In the genomic region with DNA sequence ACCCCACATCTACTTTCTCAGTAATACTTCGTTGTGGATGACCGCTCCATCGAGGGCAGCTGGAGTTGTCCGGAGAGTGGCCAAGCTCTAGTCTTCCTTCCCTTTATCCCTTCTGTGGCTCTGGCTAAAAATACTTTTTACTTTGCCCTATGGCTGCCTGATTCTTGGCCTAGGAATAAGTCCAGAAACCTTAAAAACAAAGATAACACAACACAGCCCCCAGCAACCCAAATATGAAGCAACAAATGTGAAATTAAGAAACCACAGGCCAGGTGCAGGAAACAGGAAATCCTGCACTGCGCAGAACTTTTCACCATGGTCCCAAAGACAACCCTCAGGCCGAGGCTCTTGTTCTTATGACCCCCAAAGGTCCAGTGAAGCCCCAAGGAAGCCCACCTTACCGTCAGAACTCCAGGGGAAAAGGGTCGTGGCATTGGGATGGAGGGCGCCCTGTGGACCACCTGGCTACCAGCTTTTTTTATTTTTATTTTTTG, we compare ENCODE assay signal across 8 cellular contexts. TPM values are rescaled to one million over a fixed set of nuclear protein-coding genes. Genes with fewer than 3 reads are reported as not detected.
DNase-seq lines count a peak whose midpoint lies in the region; ATAC-seq lines count a peak whose summit lies in the region.

No MANE protein-coding gene starts in this region.

- H4K91ac ChIP-seq in mesenchymal stem cell (ENCODE audit: low read length) = no peak overlapping the region

- H3K4me3 Mint-ChIP-seq in activated CD4-positive, alpha-beta memory T cell treated with anti-CD3 and anti-CD28 coated beads, Interleukin-2, amount 10 ng/mL, durations not matched to agents 7 days and 5 days = peak overlapping the region; percentile 54

- H3K9me3 Mint-ChIP-seq in activated CD4-positive, alpha-beta memory T cell treated with anti-CD3 and anti-CD28 coated beads, Interleukin-2, amount 10 ng/mL, durations not matched to agents 7 days and 5 days = no peaks in the 10 kb centered on the region

- H3K27ac Mint-ChIP-seq in activated CD4-positive, alpha-beta memory T cell treated with anti-CD3 and anti-CD28 coated beads, Interleukin-2, amount 10 ng/mL, durations not matched to agents 7 days and 5 days = peak overlapping the region; percentile 95

- H3K79me1 ChIP-seq in mesenchymal stem cell (replicated peaks; ENCODE audit: low read length, poor library complexity, severe bottlenecking) = peaks cover 15% of the 10 kb centered on the region

- 97% methylated on average over 9 of the region's 9 CpGs for WGBS in mesenchymal stem cell

- H3K36me3 ChIP-seq in mucosa of rectum (ENCODE audit: control insufficient read depth in 2 of 2, insufficient read depth in 2 of 2, low read length in 2 of 2) (peaks cover 18 to 20% of the 10 kb centered on the region in 2 donors), mesenchymal stem cell (ENCODE audit: control insufficient read depth in 1 of 2, insufficient read depth in 2 of 2, low read depth in 1 of 2, low read length in 2 of 2) (peaks cover 65% of the 10 kb centered on the region in 2 experiments)

- no peak overlapping the region for H2BK5ac ChIP-seq in mesenchymal stem cell (ENCODE audit: low read depth, low read length, poor library complexity, severe bottlenecking)

- peak overlapping the region; percentile 49 to 90 for H3K27ac ChIP-seq in mucosa of rectum (ENCODE audit: low read depth in 2 of 2, low read length in 2 of 2)
- no peak overlapping the region for H3K27ac ChIP-seq in mesenchymal stem cell (ENCODE audit: low read length, poor library complexity, severe bottlenecking)

- POLR2A ChIA-PET in activated CD4-positive, alpha-beta memory T cell treated with anti-CD3 and anti-CD28 coated beads, Interleukin-2, amount 10 ng/mL, durations not matched to agents 7 days and 5 days (lab: Charles Lee) = interaction anchor here (0.8 to 11.0 kb wide), 9 partner anchors 13 to 84 kb away, joined by 3 to 286 read pairs (median 5); a partner anchor contains a TSS

- no peak overlapping the region for H3K4me2 ChIP-seq in mesenchymal stem cell (ENCODE audit: low read length, poor library complexity, severe bottlenecking)

- H3K4ac ChIP-seq in mesenchymal stem cell (ENCODE audit: low read depth in 1 of 2, low read length in 2 of 2) = no peak overlapping the region

- H3K9ac ChIP-seq in mucosa of rectum (ENCODE audit: low read depth in 1 of 2, low read length in 2 of 2) (peak overlapping the region in 1 of 2 donors; percentile 24), mesenchymal stem cell (ENCODE audit: low read length) (no peak overlapping the region)

- no peak overlapping the region for H2BK15ac ChIP-seq in mesenchymal stem cell (ENCODE audit: low read depth, poor library complexity, severe bottlenecking)

- H3K23ac ChIP-seq in mesenchymal stem cell (ENCODE audit: low read length in 2 of 2) = no peak overlapping the region

- no peaks in the 10 kb centered on the region for H3K27me3 Mint-ChIP-seq in activated CD4-positive, alpha-beta memory T cell treated with anti-CD3 and anti-CD28 coated beads, Interleukin-2, amount 10 ng/mL, durations not matched to agents 7 days and 5 days

- peaks cover 33 to 43% of the 10 kb centered on the region in 2 donors for H3K4me1 ChIP-seq in mucosa of rectum (ENCODE audit: control insufficient read depth in 2 of 2, insufficient read depth in 2 of 2, low read length in 2 of 2)
- H3K4me1 ChIP-seq in mesenchymal stem cell (ENCODE audit: control insufficient read depth, insufficient read depth, low read depth, low read length) = peaks cover 29% of the 10 kb centered on the region

- H2AFZ ChIP-seq in mesenchymal stem cell (ENCODE audit: low read depth, low read length) = no peak overlapping the region

- no peak overlapping the region for H2BK120ac ChIP-seq in mesenchymal stem cell (ENCODE audit: low read depth, low read length)

- H3K27me3 ChIP-seq in mucosa of rectum (ENCODE audit: control insufficient read depth in 2 of 2, insufficient read depth in 2 of 2, low read length in 2 of 2) = no peaks in the 10 kb centered on the region
- H3K27me3 ChIP-seq in mesenchymal stem cell (ENCODE audit: control insufficient read depth in 1 of 2, insufficient read depth in 1 of 2, low read length in 2 of 2) = no peaks in the 10 kb centered on the region

- ATAC-seq in GM18867 (IDR thresholded peaks at IDR 0.05; ENCODE audit: unreplicated experiment) (peak; percentile 35), HG03108 (IDR thresholded peaks at IDR 0.05; ENCODE audit: unreplicated experiment) (peak; percentile 46)

- no peak overlapping the region for H2AK5ac ChIP-seq in mesenchymal stem cell (ENCODE audit: low read length, severe bottlenecking)

- CTCF ChIA-PET in activated CD4-positive, alpha-beta memory T cell treated with anti-CD3 and anti-CD28 coated beads, Interleukin-2, amount 10 ng/mL, durations not matched to agents 7 days and 5 days (lab: Charles Lee) = interaction anchor here (0.7 to 4.0 kb wide), 13 partner anchors 8 to 127 kb away, joined by 3 to 36 read pairs (median 5); a partner anchor contains a TSS

- no peak overlapping the region for H3K18ac ChIP-seq in mesenchymal stem cell (ENCODE audit: low read depth in 1 of 2, low read length in 2 of 2)

- no peak overlapping the region for H4K8ac ChIP-seq in mesenchymal stem cell (ENCODE audit: low read length)

- H3K9me3 ChIP-seq in mucosa of rectum (ENCODE audit: control insufficient read depth in 2 of 2, low read length in 2 of 2) (no peaks in the 10 kb centered on the region), mesenchymal stem cell (ENCODE audit: control insufficient read depth, low read length) (no peaks in the 10 kb centered on the region)

- no peak overlapping the region for H2BK12ac ChIP-seq in mesenchymal stem cell (ENCODE audit: low read length in 2 of 2)

- H3K36me3 Mint-ChIP-seq in activated CD4-positive, alpha-beta memory T cell treated with anti-CD3 and anti-CD28 coated beads, Interleukin-2, amount 10 ng/mL, durations not matched to agents 7 days and 5 days (ENCODE audit: low read depth) = peaks cover 26% of the 10 kb centered on the region

- H3K4me1 Mint-ChIP-seq in activated CD4-positive, alpha-beta memory T cell treated with anti-CD3 and anti-CD28 coated beads, Interleukin-2, amount 10 ng/mL, durations not matched to agents 7 days and 5 days = peaks cover 93% of the 10 kb centered on the region

- no peak overlapping the region for H3K4me3 ChIP-seq in mucosa of rectum (ENCODE audit: low read length in 2 of 2)
- no peak overlapping the region for H3K4me3 ChIP-seq in mesenchymal stem cell (ENCODE audit: insufficient read depth in 1 of 2, low read depth in 1 of 2, low read length in 2 of 2)

- DNase-seq in activated CD4-positive, alpha-beta memory T cell treated with anti-CD3 and anti-CD28 coated beads, Interleukin-2, amount 10 ng/mL, durations not matched to agents 7 days and 5 days = peak; percentile 67
- DNase-seq in D341Med (ENCODE audit: low spot score) = no peak
- DNase-seq in NCI-H510A treated with DMSO at 0.1 percent for 48 hours (lab: John Stamatoyannopoulos, UW) = no peak
- DNase-seq in putamen (ENCODE audit: low spot score) = no peak
- DNase-seq in mesenchymal stem cell = no peak

- H3K14ac ChIP-seq in mesenchymal stem cell (ENCODE audit: low read length in 2 of 2) = no peak overlapping the region

RNA-seq across cellular contexts. Expression of a gene that starts 26.0 kb away (rescaled TPM):
- 10 to 100 TPM; 13.4 to 13.9 TPM for total RNA-seq in activated CD4-positive, alpha-beta memory T cell treated with anti-CD3 and anti-CD28 coated beads, Interleukin-2, amount 10 ng/mL, durations not matched to agents 7 days and 5 days
- polyA plus RNA-seq in mesenchymal stem cell (2013, experiment 1 of 2) = 12.5 TPM
- polyA plus RNA-seq in mesenchymal stem cell (2013, experiment 2 of 2) = 12.8 TPM

RNA-seq across cellular contexts. Expression of a gene that starts 28.5 kb away (rescaled TPM):
- 100 to 1,000 TPM; 183 to 188 TPM for total RNA-seq in activated CD4-positive, alpha-beta memory T cell treated with anti-CD3 and anti-CD28 coated beads, Interleukin-2, amount 10 ng/mL, durations not matched to agents 7 days and 5 days
- 47.1 TPM for polyA plus RNA-seq in mesenchymal stem cell (2013, experiment 1 of 2)
- 49.9 TPM for polyA plus RNA-seq in mesenchymal stem cell (2013, experiment 2 of 2)

RNA-seq across cellular contexts. Expression of a gene that starts 42.3 kb away (rescaled TPM):
- 10 to 100 TPM; 16.6 to 17.8 TPM for total RNA-seq in activated CD4-positive, alpha-beta memory T cell treated with anti-CD3 and anti-CD28 coated beads, Interleukin-2, amount 10 ng/mL, durations not matched to agents 7 days and 5 days
- 1.8 TPM for polyA plus RNA-seq in mesenchymal stem cell (2013, experiment 1 of 2)
- polyA plus RNA-seq in mesenchymal stem cell (2013, experiment 2 of 2) = 1.5 TPM

RNA-seq across cellular contexts. Expression of a gene that starts 55.4 kb away (rescaled TPM):
- total RNA-seq in activated CD4-positive, alpha-beta memory T cell treated with anti-CD3 and anti-CD28 coated beads, Interleukin-2, amount 10 ng/mL, durations not matched to agents 7 days and 5 days = under 1 TPM; 0.43 to 0.83 TPM
- not detected for polyA plus RNA-seq in mesenchymal stem cell (2013, experiment 1 of 2)
- not detected for polyA plus RNA-seq in mesenchymal stem cell (2013, experiment 2 of 2)
